23 cellular contexts compared by ENCODE assay signal in genomic region chr5:178310130-178310865, GRCh38.
"Had no signal": no experiment of that assay in that cellular context is flagged by ENCODE, and none has a peak within 500 bp of the region (broad histone marks: within the 10 kb centered on the region; RNA-seq: fewer than 3 reads in every experiment).

No MANE protein-coding gene starts in this region.

- H3K9me3 Mint-ChIP-seq: activated naive CD4-positive, alpha-beta T cell treated with anti-CD3 and anti-CD28 coated beads, Interleukin-2, amount 50 U/mL, for 72 hours; activated T-cell treated with anti-CD3 and anti-CD28 coated beads, Interleukin-2, amount 50 U/mL, for 24 hours; activated T-helper 17 cell treated with anti-CD3 and anti-CD28 coated beads, Interleukin-2, amount 50 U/mL, for 72 hours; central memory CD8-positive, alpha-beta T cell; mesothelial cell of epicardium; stimulated activated naive CD8-positive, alpha-beta T cell treated with anti-CD3 and anti-CD28 coated beads, Interleukin-15, amount 100 ng/mL, for 72 hours had no signal

- H3K36me3 Mint-ChIP-seq: activated naive CD4-positive, alpha-beta T cell treated with anti-CD3 and anti-CD28 coated beads, Interleukin-2, amount 50 U/mL, for 72 hours; mesothelial cell of epicardium had no signal

- H3K4me3 ChIP-seq: ascending aorta, colonic mucosa, dorsolateral prefrontal cortex, gastroesophageal sphincter, heart left ventricle, tibial artery had no signal

- H3K4me1 Mint-ChIP-seq: activated T-helper 17 cell treated with anti-CD3 and anti-CD28 coated beads, Interleukin-2, amount 50 U/mL, for 72 hours; central memory CD8-positive, alpha-beta T cell; stimulated activated naive CD8-positive, alpha-beta T cell treated with anti-CD3 and anti-CD28 coated beads, Interleukin-15, amount 100 ng/mL, for 72 hours had no signal

- DNase-seq: activated CD4-positive, alpha-beta T cell treated with anti-CD3 and anti-CD28 coated beads for 1 hour; activated CD4-positive, alpha-beta T cell treated with anti-CD3 and anti-CD28 coated beads, Interleukin-2, amount 50 U/mL, for 1 hour; activated CD8-positive, alpha-beta T cell treated with anti-CD3 and anti-CD28 coated beads, Interleukin-2, amount 10 ng/mL, durations not matched to agents 7 days and 5 days; activated T-cell treated with anti-CD3 and anti-CD28 coated beads, Interleukin-2, amount 50 U/mL, for 24 hours; brain microvascular endothelial cell; colonic mucosa; heart left ventricle; mammary epithelial cell; retina; stimulated activated CD4-positive, alpha-beta T cell treated with anti-CD3 and anti-CD28 coated beads, Interleukin-1b, Interleukin-23, amount 100 ng/mL, for 48 hours; stimulated activated naive CD8-positive, alpha-beta T cell treated with anti-CD3 and anti-CD28 coated beads, Interleukin-15, amount 100 ng/mL, for 72 hours; T-helper 1 cell; T-helper 9 cell had no signal

- H3K4me1 ChIP-seq: ascending aorta, colonic mucosa, gastroesophageal sphincter, heart left ventricle, tibial artery had no signal

- H3K27ac Mint-ChIP-seq: activated CD8-positive, alpha-beta T cell treated with anti-CD3 and anti-CD28 coated beads, Interleukin-2, amount 10 ng/mL, durations not matched to agents 7 days and 5 days; activated naive CD4-positive, alpha-beta T cell treated with anti-CD3 and anti-CD28 coated beads, Interleukin-2, amount 50 U/mL, for 72 hours; activated T-cell treated with anti-CD3 and anti-CD28 coated beads, Interleukin-2, amount 50 U/mL, for 24 hours; activated T-helper 17 cell treated with anti-CD3 and anti-CD28 coated beads, Interleukin-2, amount 50 U/mL, for 72 hours; progenitor cell of endocrine pancreas; stimulated activated naive CD8-positive, alpha-beta T cell treated with anti-CD3 and anti-CD28 coated beads, Interleukin-15, amount 100 ng/mL, for 72 hours had no signal

- H3K27me3 ChIP-seq: ascending aorta, brain microvascular endothelial cell, colonic mucosa, dorsolateral prefrontal cortex, gastroesophageal sphincter, heart left ventricle had no signal

- H3K9me3 ChIP-seq: ascending aorta, colonic mucosa, gastroesophageal sphincter, heart left ventricle, tibial artery had no signal

- H3K4me3 Mint-ChIP-seq: activated CD8-positive, alpha-beta T cell treated with anti-CD3 and anti-CD28 coated beads, Interleukin-2, amount 10 ng/mL, durations not matched to agents 7 days and 5 days; activated T-cell treated with anti-CD3 and anti-CD28 coated beads, Interleukin-2, amount 50 U/mL, for 24 hours; activated T-helper 17 cell treated with anti-CD3 and anti-CD28 coated beads, Interleukin-2, amount 50 U/mL, for 72 hours; central memory CD8-positive, alpha-beta T cell; mesothelial cell of epicardium; stimulated activated naive CD8-positive, alpha-beta T cell treated with anti-CD3 and anti-CD28 coated beads, Interleukin-15, amount 100 ng/mL, for 72 hours had no signal

- H3K27ac ChIP-seq: ascending aorta, brain microvascular endothelial cell, colonic mucosa, dorsolateral prefrontal cortex, epithelial cell of prostate, gastroesophageal sphincter, heart left ventricle, tibial artery had no signal

- ATAC-seq: activated CD8-positive, alpha-beta T cell treated with anti-CD3 and anti-CD28 coated beads, Interleukin-2, amount 10 ng/mL, durations not matched to agents 7 days and 5 days; activated naive CD4-positive, alpha-beta T cell treated with anti-CD3 and anti-CD28 coated beads, Interleukin-2, amount 50 U/mL, for 72 hours; activated T-helper 17 cell treated with anti-CD3 and anti-CD28 coated beads, Interleukin-2, amount 50 U/mL, for 72 hours; gastroesophageal sphincter; stimulated activated naive CD8-positive, alpha-beta T cell treated with anti-CD3 and anti-CD28 coated beads, Interleukin-15, amount 100 ng/mL, for 72 hours had no signal

- H3K36me3 ChIP-seq: ascending aorta, brain microvascular endothelial cell, colonic mucosa, gastroesophageal sphincter, heart left ventricle, tibial artery had no signal
